19 cellular contexts compared by ENCODE assay signal in genomic region chr19:405138-405965, GRCh38. TPM values are rescaled to one million over a fixed set of nuclear protein-coding genes. Genes with fewer than 3 reads are reported as not detected.
DNase-seq lines count a peak whose midpoint lies in the region; ATAC-seq and TF ChIP-seq lines count a peak whose summit lies in the region.
"Had no signal": no experiment of that assay in that cellular context is flagged by ENCODE, and none has a peak within 500 bp of the region (broad histone marks: within the 10 kb centered on the region; RNA-seq: fewer than 3 reads in every experiment).

No MANE protein-coding gene starts in this region.

- DNase-seq in 8988T: peak; percentile 69
- DNase-seq in D341Med (ENCODE audit: low spot score): peak; percentile 49
- DNase-seq in ecto neural progenitor cell (ENCODE audit: low spot score): peak; percentile 46
- DNase-seq in neural crest cell (ENCODE audit: low read depth, low spot score): no peak
- DNase-seq in pons (ENCODE audit: low spot score): no peak
- no peak for DNase-seq in GM13976 (ENCODE audit: low spot score)
- DNase-seq: activated CD4-positive, alpha-beta T cell treated with anti-CD3 and anti-CD28 coated beads for 36 hours; activated naive CD8-positive, alpha-beta T cell treated with anti-CD3 and anti-CD28 coated beads, Interleukin-2, amount 10 ng/mL, durations not matched to agents 7 days and 5 days; activated T-cell treated with anti-CD3 and anti-CD28 coated beads, Interleukin-2, amount 50 U/mL, for 1 hour; KG1; NCI-H1105; NK-92 treated with Interleukin-12 subunit alpha and Interleukin-12 subunit beta, amount 100 ng/mL, for 24 hours; SHP77 treated with DMSO at 0.1 percent for 48 hours had no signal

- in situ Hi-C loops in GM13976 (cut with MboI; ENCODE audit: low sequenced_read_pairs, unreplicated experiment): no loop called here

- no peak for TF ChIP-seq POLR2A in GM18505 (IDR thresholded peaks at IDR 0.05; ENCODE audit: borderline replicate concordance, extremely low read depth, insufficient read depth, insufficient read length)

- peaks cover 26% of the 10 kb centered on the region for H3K27me3 Mint-ChIP-seq in neural crest cell (ENCODE audit: low read depth)

- ATAC-seq in GM18505 (IDR thresholded peaks at IDR 0.05; ENCODE audit: unreplicated experiment) (no peak), GM21619 (IDR thresholded peaks at IDR 0.05; ENCODE audit: unreplicated experiment) (no peak)
- ATAC-seq: activated CD4-positive, alpha-beta T cell treated with anti-CD3 and anti-CD28 coated beads for 36 hours; heart left ventricle had no signal

- peak overlapping the region; percentile 79 for H3K4me3 Mint-ChIP-seq in neural crest cell
- H3K4me3 Mint-ChIP-seq: activated CD4-positive, alpha-beta T cell treated with anti-CD3 and anti-CD28 coated beads for 36 hours; activated naive CD8-positive, alpha-beta T cell treated with anti-CD3 and anti-CD28 coated beads, Interleukin-2, amount 10 ng/mL, durations not matched to agents 7 days and 5 days; T-helper 2 cell treated with Interferon-gamma antibody and Interleukin-4, amounts not matched to agents 5 μg/mL and 100 μg/mL, for 36 hours had no signal

- no peaks in the 10 kb centered on the region for H3K36me3 Mint-ChIP-seq in neural crest cell (ENCODE audit: low read depth)
- H3K36me3 Mint-ChIP-seq: activated naive CD8-positive, alpha-beta T cell treated with anti-CD3 and anti-CD28 coated beads, Interleukin-2, amount 10 ng/mL, durations not matched to agents 7 days and 5 days had no signal

- H3K9me3 Mint-ChIP-seq in neural crest cell: no peaks in the 10 kb centered on the region
- H3K9me3 Mint-ChIP-seq: activated naive CD8-positive, alpha-beta T cell treated with anti-CD3 and anti-CD28 coated beads, Interleukin-2, amount 10 ng/mL, durations not matched to agents 7 days and 5 days; T-helper 2 cell treated with Interferon-gamma antibody and Interleukin-4, amounts not matched to agents 5 μg/mL and 100 μg/mL, for 36 hours had no signal

- peaks cover 18% of the 10 kb centered on the region for H3K4me1 Mint-ChIP-seq in neural crest cell
- H3K4me1 Mint-ChIP-seq: activated naive CD8-positive, alpha-beta T cell treated with anti-CD3 and anti-CD28 coated beads, Interleukin-2, amount 10 ng/mL, durations not matched to agents 7 days and 5 days had no signal

- TF ChIP-seq CTCF in neural crest cell (conservative IDR thresholded peaks at IDR 0.05) (no peak), GM13976 (IDR thresholded peaks at IDR 0.05; ENCODE audit: borderline replicate concordance, control extremely low read depth, extremely low read depth, insufficient read depth, missing control alignments) (no peak)

- no peak overlapping the region for H3K27ac Mint-ChIP-seq in neural crest cell (ENCODE audit: unreplicated experiment)
- H3K27ac Mint-ChIP-seq: activated CD4-positive, alpha-beta T cell treated with anti-CD3 and anti-CD28 coated beads for 36 hours; activated naive CD8-positive, alpha-beta T cell treated with anti-CD3 and anti-CD28 coated beads, Interleukin-2, amount 10 ng/mL, durations not matched to agents 7 days and 5 days; T-helper 2 cell treated with Interferon-gamma antibody and Interleukin-4, amounts not matched to agents 5 μg/mL and 100 μg/mL, for 36 hours had no signal

RNA-seq across cellular contexts. Expression of gene C2CD4C, which starts 3.6 kb away (rescaled TPM):
- total RNA-seq in neural crest cell: 5.6 and 6.7 TPM in 2 replicates
- total RNA-seq: activated naive CD8-positive, alpha-beta T cell treated with anti-CD3 and anti-CD28 coated beads, Interleukin-2, amount 10 ng/mL, durations not matched to agents 7 days and 5 days; kidney epithelial cell; mononuclear cell had no signal

RNA-seq across cellular contexts. Expression of gene SHC2, which starts 55.5 kb away (rescaled TPM):
- 39.0 and 45.2 TPM in 2 replicates for total RNA-seq in neural crest cell

Comparison
In these comparisons a context has a peak if more than half of its experiments do, and no peak if none do; other contexts are left out.
1. DNase-seq: peak in 8988T (single experiment), D341Med (single experiment) and ecto neural progenitor cell (single experiment); none in neural crest cell (single experiment), pons (single experiment) and GM13976 (single experiment).